ENCODE assay signal across 18 cellular contexts in the genomic region with DNA sequence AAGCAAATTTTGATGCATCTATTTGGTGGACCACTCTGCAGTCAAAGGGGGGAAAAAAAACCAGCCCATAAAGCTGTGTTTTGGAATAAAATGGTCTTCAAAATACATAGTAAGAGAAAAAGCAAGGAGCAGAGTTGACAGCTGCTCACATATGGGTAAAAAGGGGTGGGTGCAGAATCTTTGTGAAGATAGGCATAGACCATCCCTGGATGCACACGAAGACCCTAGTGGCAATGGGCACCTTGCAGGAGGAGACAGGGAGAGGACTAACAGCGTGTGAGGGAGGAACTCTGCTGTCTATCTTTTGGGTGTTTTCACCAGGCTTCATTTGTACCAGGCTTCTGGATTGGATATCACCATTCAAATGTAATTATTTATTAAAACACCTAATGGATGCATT. TPM values are rescaled to one million over a fixed set of nuclear protein-coding genes. Genes with fewer than 3 reads are reported as not detected.
A peak's percentile ranks its signal among the peaks of the same experiment; 100 is the strongest.
DNase-seq lines count a peak whose midpoint lies in the region; ATAC-seq, FAIRE-seq and TF ChIP-seq lines count a peak whose summit lies in the region.
"Had no signal": no experiment of that assay in that cellular context is flagged by ENCODE, and none has a peak within 500 bp of the region (broad histone marks: within the 10 kb centered on the region; RNA-seq: fewer than 3 reads in every experiment).

No MANE protein-coding gene starts in this region.

- DNase-seq in Caco-2 (no peak), GM12891 (ENCODE audit: insufficient read length, low spot score) (no peak), neural crest cell (ENCODE audit: low read depth, low spot score) (no peak), AG08395 (ENCODE audit: low spot score) (no peak), aorta (no peak)
- DNase-seq in stimulated activated CD4-positive, alpha-beta T cell treated with anti-CD3 and anti-CD28 coated beads, Interleukin-4, amount 100 ng/mL, for 4 hours: no peak
- DNase-seq: CD4-positive, CD25-positive, alpha-beta regulatory T cell; HCEC 1CT; KBM-7; NCI-H1436; NCI-H2029 treated with DMSO at 0.1 percent for 48 hours; NCI-H748 treated with DMSO at 0.1 percent for 48 hours; OCI-M1; SJCRH30 had no signal

- peak overlapping the region; percentile 67 for H3K27ac Mint-ChIP-seq in Caco-2 (ENCODE audit: unreplicated experiment)
- H3K27ac Mint-ChIP-seq in activated T-helper 17 cell treated with anti-CD3 and anti-CD28 coated beads, Interleukin-2, amount 50 U/mL, for 72 hours: peak overlapping the region; percentile 15
- H3K27ac Mint-ChIP-seq in neural crest cell (ENCODE audit: unreplicated experiment): peak overlapping the region; percentile 76

- no TSS peak for BruUV-seq in Caco-2 (replicated peaks; lab: Mats Ljungman, UMichigan)

- CTCF ChIA-PET in Caco-2 (lab: Charles Lee): no interaction called here

- peaks cover 5% of the 10 kb centered on the region for H3K4me1 Mint-ChIP-seq in Caco-2 (ENCODE audit: low read depth, unreplicated experiment)
- H3K4me1 Mint-ChIP-seq in activated T-helper 17 cell treated with anti-CD3 and anti-CD28 coated beads, Interleukin-2, amount 50 U/mL, for 72 hours: no peaks in the 10 kb centered on the region
- H3K4me1 Mint-ChIP-seq in neural crest cell: peaks cover 21% of the 10 kb centered on the region

- no peak for ATAC-seq in activated T-helper 17 cell treated with anti-CD3 and anti-CD28 coated beads, Interleukin-2, amount 50 U/mL, for 72 hours (replicated peaks)
- no peak for ATAC-seq in aorta (ENCODE audit: low FRiP score)

- 77 to 96% methylated on average over 2 of the region's 2 CpGs for WGBS in aorta, 2 donors

- TF ChIP-seq CTCF in Caco-2 (IDR thresholded peaks at IDR 0.05; ENCODE audit: insufficient read depth in 1 of 2, low read depth in 1 of 2, low read length in 1 of 2, severe bottlenecking in 1 of 2, unreplicated experiment in 1 of 2) (no peak), neural crest cell (conservative IDR thresholded peaks at IDR 0.05) (no peak)

- no peaks in the 10 kb centered on the region for H3K27me3 ChIP-seq in Caco-2 (replicated peaks; ENCODE audit: control insufficient read depth, insufficient read depth, low read length)
- H3K27me3 ChIP-seq in aorta (ENCODE audit: control insufficient read depth in 1 of 2, insufficient read depth in 2 of 2, low read length in 1 of 2): no peaks in the 10 kb centered on the region
- H3K27me3 ChIP-seq: SJCRH30 had no signal

- POLR2A ChIA-PET in Caco-2 (lab: Charles Lee): no interaction called here

- FAIRE-seq in GM12891 (lab: Jason Lieb, UNC): no peak

- H3K27ac ChIP-seq in aorta (ENCODE audit: low read depth in 1 of 2, low read length in 2 of 2): no peak overlapping the region
- H3K27ac ChIP-seq: HL-60, RWPE1, SJCRH30 had no signal

- H3K9me3 ChIP-seq in Caco-2 (no peaks in the 10 kb centered on the region), aorta (ENCODE audit: control insufficient read depth, low read length) (no peaks in the 10 kb centered on the region)
- H3K9me3 ChIP-seq: SJCRH30 had no signal

- H3K4me3 Mint-ChIP-seq in Caco-2 (ENCODE audit: unreplicated experiment) (no peak overlapping the region), neural crest cell (no peak overlapping the region)
- H3K4me3 Mint-ChIP-seq in activated T-helper 17 cell treated with anti-CD3 and anti-CD28 coated beads, Interleukin-2, amount 50 U/mL, for 72 hours: no peak overlapping the region
- H3K4me3 Mint-ChIP-seq: B cell; CD4-positive, CD25-positive, alpha-beta regulatory T cell had no signal

- peaks cover 6% of the 10 kb centered on the region; the same call in 1 of the 2 replicates for H3K4me1 ChIP-seq in Caco-2
- no peaks in the 10 kb centered on the region for H3K4me1 ChIP-seq in aorta (ENCODE audit: control insufficient read depth in 1 of 2, insufficient read depth in 2 of 2, low read length in 2 of 2)
- H3K4me1 ChIP-seq: SJCRH30 had no signal

- H3K36me3 ChIP-seq in Caco-2 (ENCODE audit: control insufficient read depth, insufficient read depth, low read length) (peaks cover 2% of the 10 kb centered on the region; the same call in 1 of the 2 replicates), aorta (ENCODE audit: control insufficient read depth in 1 of 2, insufficient read depth in 2 of 2, low read length in 1 of 2) (peaks cover 0 to 6% of the 10 kb centered on the region in 2 donors)

- H3K27me3 Mint-ChIP-seq in Caco-2 (ENCODE audit: insufficient read depth, unreplicated experiment): no peaks in the 10 kb centered on the region
- no peaks in the 10 kb centered on the region for H3K27me3 Mint-ChIP-seq in activated T-helper 17 cell treated with anti-CD3 and anti-CD28 coated beads, Interleukin-2, amount 50 U/mL, for 72 hours
- H3K27me3 Mint-ChIP-seq in neural crest cell (ENCODE audit: low read depth): peaks cover 2% of the 10 kb centered on the region
- H3K27me3 Mint-ChIP-seq: B cell; CD4-positive, CD25-positive, alpha-beta regulatory T cell had no signal

- H3K9me3 Mint-ChIP-seq in Caco-2 (ENCODE audit: unreplicated experiment) (no peaks in the 10 kb centered on the region), neural crest cell (no peaks in the 10 kb centered on the region)
- H3K9me3 Mint-ChIP-seq in activated T-helper 17 cell treated with anti-CD3 and anti-CD28 coated beads, Interleukin-2, amount 50 U/mL, for 72 hours: no peaks in the 10 kb centered on the region
- H3K9me3 Mint-ChIP-seq: CD4-positive, CD25-positive, alpha-beta regulatory T cell had no signal

- TF ChIP-seq POLR2A in GM12891 (IDR thresholded peaks at IDR 0.05; ENCODE audit: low read depth, low read length): 0 out of 2 replicates have a peak, but pooled peaks have one; percentile 34

- intact Hi-C loops in Caco-2 (cut with micrococcal nuclease; ENCODE audit: unreplicated experiment) (no loop called here), aorta (cut with DNase I) (no loop called here)

- H3K4me3 ChIP-seq in Caco-2 (ENCODE audit: low read depth, low read length) (no peak overlapping the region), aorta (ENCODE audit: low read length in 2 of 2) (no peak overlapping the region)
- H3K4me3 ChIP-seq: SJCRH30 had no signal

- H3K36me3 Mint-ChIP-seq in Caco-2 (ENCODE audit: insufficient read depth, unreplicated experiment): peaks cover 71% of the 10 kb centered on the region
- peaks cover 51% of the 10 kb centered on the region for H3K36me3 Mint-ChIP-seq in activated T-helper 17 cell treated with anti-CD3 and anti-CD28 coated beads, Interleukin-2, amount 50 U/mL, for 72 hours (ENCODE audit: low read depth)
- peaks cover 43% of the 10 kb centered on the region for H3K36me3 Mint-ChIP-seq in neural crest cell (ENCODE audit: low read depth)

TF ChIP-seq in GM12891, 5 proteins besides CTCF, POLR2A, EP300 and RAD21:
- TF ChIP-seq POU2F2 (IDR thresholded peaks at IDR 0.05; ENCODE audit: low read depth, low read length) (no peak), POLR2AphosphoS5 (IDR thresholded peaks at IDR 0.05; ENCODE audit: low read depth, low read length) (peak; percentile 68)

RNA-seq across cellular contexts. Expression of a gene that starts 43.9 kb away (rescaled TPM):
- total RNA-seq in Caco-2 (2022) (201 and 206 TPM in 2 replicates), neural crest cell (512 and 550 TPM in 2 replicates), aorta (100 to 1,000 TPM; 306 to 336 TPM)
- 84.5 TPM for polyA plus RNA-seq in GM12891 (2012; ENCODE audit: low read depth, missing spikeins)
- total RNA-seq in activated T-helper 17 cell treated with anti-CD3 and anti-CD28 coated beads, Interleukin-2, amount 50 U/mL, for 72 hours: 100 to 1,000 TPM; 109 to 150 TPM
- 100 to 1,000 TPM; 102 to 165 TPM for polyA plus RNA-seq in aorta

Comparison
In these comparisons a context has a peak if more than half of its experiments do, and no peak if none do; other contexts are left out.
1. H3K27ac Mint-ChIP-seq: peak in every context shown above with its lines; median percentile 76 in neural crest cell; 67 in Caco-2; 15 in activated T-helper 17 cell treated with anti-CD3 and anti-CD28 coated beads, Interleukin-2, amount 50 U/mL, for 72 hours.